In the genomic region with DNA sequence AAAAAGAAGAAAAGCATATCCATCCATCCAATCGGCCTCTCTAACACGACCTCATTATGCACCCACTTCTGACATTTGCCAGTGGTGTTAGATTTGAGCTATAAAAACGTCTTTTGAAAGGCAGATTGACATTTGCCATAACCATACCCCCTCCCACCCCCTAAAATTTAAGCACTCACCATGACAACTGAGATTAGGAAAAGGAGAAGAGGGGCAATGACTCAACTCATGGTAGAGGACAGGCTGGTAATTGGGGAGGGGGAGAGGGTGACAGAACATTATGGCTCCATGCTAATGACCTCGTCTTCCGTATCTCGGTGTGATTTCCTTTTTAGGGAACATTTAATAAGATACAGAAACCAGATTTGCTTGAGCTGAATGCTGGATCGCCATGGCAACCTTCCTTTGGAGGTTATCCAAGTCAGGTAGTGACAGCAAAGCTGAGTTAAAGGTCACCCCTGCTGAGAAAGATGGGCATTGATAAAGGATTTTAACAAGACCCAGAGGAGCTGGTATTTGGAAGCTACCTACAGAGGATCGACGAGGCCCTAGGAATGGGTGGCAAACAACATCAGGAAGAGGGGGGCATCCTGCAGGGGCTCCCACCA, we compare ENCODE assay signal across 25 cellular contexts.
DNase-seq lines count a peak whose midpoint lies in the region; ATAC-seq, FAIRE-seq and TF ChIP-seq lines count a peak whose summit lies in the region.
"Had no signal": no experiment of that assay in that cellular context is flagged by ENCODE, and none has a peak within 500 bp of the region (broad histone marks: within the 10 kb centered on the region; RNA-seq: fewer than 3 reads in every experiment).

No MANE protein-coding gene starts in this region.

- TF ChIP-seq CTCF in BE2C (IDR thresholded peaks at IDR 0.05; ENCODE audit: low read depth, low read length) (no peak), VCaP (conservative IDR thresholded peaks at IDR 0.05) (no peak), neural cell (IDR thresholded peaks at IDR 0.05; ENCODE audit: poor library complexity, severe bottlenecking) (peak; percentile 21), HepG2 (CRISPR knock-in tag; IDR thresholded peaks at IDR 0.05) (no peak)

- no peaks in the 10 kb centered on the region for H3K79me2 ChIP-seq in neural cell (replicated peaks; ENCODE audit: insufficient read depth, low read length)
- no peaks in the 10 kb centered on the region for H3K79me2 ChIP-seq in HepG2 (ENCODE audit: insufficient read depth, low read length)

- TF ChIP-seq RAD21 in neural cell (conservative IDR thresholded peaks at IDR 0.05) (no peak), HepG2 (CRISPR knock-in tag; IDR thresholded peaks at IDR 0.05) (no peak)

- H3K27me3 ChIP-seq in BE2C (no peaks in the 10 kb centered on the region), HAP-1 (ENCODE audit: low read depth) (no peaks in the 10 kb centered on the region), neural cell (ENCODE audit: insufficient read depth, low read depth, low read length) (no peaks in the 10 kb centered on the region), HepG2 (ENCODE audit: control insufficient read depth in 1 of 2, insufficient read depth in 2 of 2, low read length in 2 of 2) (peaks cover 3 to 20% of the 10 kb centered on the region in 2 experiments; a peak in 3 of 5 replicates)

- H3K4me1 ChIP-seq in BE2C (peaks cover 6% of the 10 kb centered on the region; the same call in 1 of the 2 replicates), HAP-1 (peaks cover 11% of the 10 kb centered on the region), HepG2 (ENCODE audit: insufficient read depth, low read length) (no peaks in the 10 kb centered on the region)

- peak overlapping the region; percentile 24 for H3K4me3 ChIP-seq in BE2C (ENCODE audit: low read depth, low read length)
- no peak overlapping the region for H3K4me3 ChIP-seq in HAP-1
- peak overlapping the region; percentile 55 for H3K4me3 ChIP-seq in neural cell (ENCODE audit: low read length)
- H3K4me3 ChIP-seq in HepG2 (replicated peaks in 1 of 3; ENCODE audit: insufficient read depth in 1 of 3, low read depth in 2 of 3, low read length in 3 of 3): no peak overlapping the region
- H3K4me3 ChIP-seq: GM23248, SK-N-MC had no signal

- TF ChIP-seq EP300 in neural cell (conservative IDR thresholded peaks at IDR 0.05; ENCODE audit: poor library complexity, severe bottlenecking): peak; percentile 86
- no peak for TF ChIP-seq EP300 in HepG2 (IDR thresholded peaks at IDR 0.05; ENCODE audit: low read depth in 2 of 2, low read length in 2 of 2)
- TF ChIP-seq EP300 in HepG2 (CRISPR knock-in tag; IDR thresholded peaks at IDR 0.05; ENCODE audit: borderline replicate concordance): no peak

- CTCF ChIA-PET in HepG2 (lab: Yijun Ruan, JAX; ENCODE audit: low intra/inter-chr PET ratio, low total read pairs): no interaction called here

- TF ChIP-seq POLR2A in HepG2 (IDR thresholded peaks at IDR 0.05; ENCODE audit: insufficient read depth in 1 of 2, low read depth in 2 of 2, low read length in 2 of 2): no peak

- H3K36me3 ChIP-seq in BE2C (no peaks in the 10 kb centered on the region), HAP-1 (replicated peaks) (no peaks in the 10 kb centered on the region), neural cell (ENCODE audit: insufficient read depth, low read length) (no peaks in the 10 kb centered on the region), HepG2 (replicated peaks in 1 of 2; ENCODE audit: control insufficient read depth in 1 of 2, insufficient read depth in 2 of 2, low read length in 2 of 2) (no peaks in the 10 kb centered on the region)

- peak overlapping the region; percentile 54 for H3K4me2 ChIP-seq in neural cell (ENCODE audit: low read length)
- H3K4me2 ChIP-seq in HepG2 (ENCODE audit: low read depth, low read length): no peak overlapping the region
- H3K4me2 ChIP-seq: KMS-11 had no signal

- in situ Hi-C loops in HAP-1 (cut with MboI; ENCODE audit: low sequenced_read_pairs) (loop anchor here (25.0 kb wide), 1 partner anchor 212 kb away; no protein-coding TSS in a partner anchor), HepG2 (cut with HindIII; ENCODE audit: extremely low pct_ligation_motif_present, low pct_unique_long_range_greater_than_20kb) (no loop called here)

- WGBS in HepG2 (ENCODE audit: low lambda C conversion rate): 2% methylated on average over 9 of the region's 9 CpGs

- H3K9me2 ChIP-seq in neural cell (ENCODE audit: insufficient read depth, low read length): no peaks in the 10 kb centered on the region

- peaks cover 5% of the 10 kb centered on the region for H3F3A ChIP-seq in neural cell (ENCODE audit: insufficient read depth, low read length, poor library complexity, severe bottlenecking)

- ATAC-seq in HepG2 (no peak), HG02763 (IDR thresholded peaks at IDR 0.05; ENCODE audit: unreplicated experiment) (no peak), HG03025 (IDR thresholded peaks at IDR 0.05; ENCODE audit: low FRiP score, unreplicated experiment) (no peak)

- H4K20me1 ChIP-seq in neural cell (ENCODE audit: insufficient read depth) (no peaks in the 10 kb centered on the region), HepG2 (ENCODE audit: insufficient read depth, low read length) (no peaks in the 10 kb centered on the region)

- no TSS peak for BruUV-seq in HepG2 (replicated peaks; lab: Mats Ljungman, UMichigan)

- no peaks in the 10 kb centered on the region for H3K9me3 ChIP-seq in BE2C
- no peaks in the 10 kb centered on the region for H3K9me3 ChIP-seq in HAP-1
- H3K9me3 ChIP-seq in neural cell (ENCODE audit: low read length): no peaks in the 10 kb centered on the region
- H3K9me3 ChIP-seq in HepG2 (ENCODE audit: low read length): no peaks in the 10 kb centered on the region

- peak overlapping the region; percentile 49; the same call in 1 of the 2 replicates for H3K27ac ChIP-seq in VCaP
- peak overlapping the region; percentile 98 for H3K27ac ChIP-seq in neural cell (ENCODE audit: low read length)
- no peak overlapping the region for H3K27ac ChIP-seq in HepG2 (ENCODE audit: extremely low read length, insufficient read depth, low read length)
- H3K27ac ChIP-seq: GM23248, KMS-11, SK-N-MC had no signal

- peak overlapping the region; percentile 54 for H2AFZ ChIP-seq in neural cell (ENCODE audit: low read depth, low read length)
- H2AFZ ChIP-seq in HepG2 (ENCODE audit: low read length): no peak overlapping the region
- H2AFZ ChIP-seq: GM23248 had no signal

- POLR2A ChIA-PET in HepG2 (lab: Yijun Ruan, JAX): no interaction called here

- H3K9ac ChIP-seq in neural cell (ENCODE audit: low read length) (peak overlapping the region; percentile 76), HepG2 (ENCODE audit: insufficient read depth, low read depth, low read length) (no peak overlapping the region)
- H3K9ac ChIP-seq: GM23248, KMS-11 had no signal

- no peak for DNase-seq in BE2C
- peak; percentile 17 to 60 for DNase-seq in HAP-1 (ENCODE audit: low spot score in 2 of 2)
- DNase-seq in HepG2 (ENCODE audit: low spot score): no peak
- DNase-seq: C1 segment of cervical spinal cord; CD8-positive, alpha-beta memory T cell; DMS79; GM23248; HCEC 1CT; MV-4-11; NCI-H1436; NCI-H1930; NCI-H510A; NK-92 treated with Interleukin-12 subunit alpha and Interleukin-12 subunit beta, amount 100 ng/mL, for 24 hours; Right ventricle myocardium superior; T-helper 1 cell had no signal

- no peak for FAIRE-seq in HepG2 (lab: Jason Lieb, UNC)
- FAIRE-seq: D721Med, GM12892, GM18507, RCC 7860 had no signal

- intact Hi-C loops in HepG2 (cut with micrococcal nuclease; ENCODE audit: unreplicated experiment): no loop called here

TF ChIP-seq in HepG2, 621 proteins besides CTCF, POLR2A, EP300 and RAD21 (continues in another document):
- TF ChIP-seq, protein P1, sequence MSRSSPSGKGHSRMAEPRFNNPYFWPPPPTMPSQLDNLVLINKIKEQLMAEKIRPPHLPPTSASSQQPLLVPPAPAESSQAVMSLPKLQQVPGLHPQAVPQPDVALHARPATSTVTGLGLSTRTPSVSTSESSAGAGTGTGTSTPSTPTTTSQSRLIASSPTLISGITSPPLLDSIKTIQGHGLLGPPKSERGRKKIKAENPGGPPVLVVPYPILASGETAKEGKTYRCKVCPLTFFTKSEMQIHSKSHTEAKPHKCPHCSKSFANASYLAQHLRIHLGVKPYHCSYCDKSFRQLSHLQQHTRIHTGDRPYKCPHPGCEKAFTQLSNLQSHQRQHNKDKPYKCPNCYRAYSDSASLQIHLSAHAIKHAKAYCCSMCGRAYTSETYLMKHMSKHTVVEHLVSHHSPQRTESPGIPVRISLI (CRISPR knock-in tag; IDR thresholded peaks at IDR 0.05; ENCODE audit: borderline replicate concordance): no peak
- TF ChIP-seq SMYD3 (CRISPR knock-in tag; IDR thresholded peaks at IDR 0.05): no peak
- no peak for TF ChIP-seq TBP (CRISPR knock-in tag; IDR thresholded peaks at IDR 0.05)
- no peak for TF ChIP-seq PRMT3 (CRISPR knock-in tag; IDR thresholded peaks at IDR 0.05; ENCODE audit: borderline replicate concordance, low read depth)
- no peak for TF ChIP-seq MTA1 (CRISPR knock-in tag; IDR thresholded peaks at IDR 0.05; ENCODE audit: borderline replicate concordance)
- TF ChIP-seq, protein P2, sequence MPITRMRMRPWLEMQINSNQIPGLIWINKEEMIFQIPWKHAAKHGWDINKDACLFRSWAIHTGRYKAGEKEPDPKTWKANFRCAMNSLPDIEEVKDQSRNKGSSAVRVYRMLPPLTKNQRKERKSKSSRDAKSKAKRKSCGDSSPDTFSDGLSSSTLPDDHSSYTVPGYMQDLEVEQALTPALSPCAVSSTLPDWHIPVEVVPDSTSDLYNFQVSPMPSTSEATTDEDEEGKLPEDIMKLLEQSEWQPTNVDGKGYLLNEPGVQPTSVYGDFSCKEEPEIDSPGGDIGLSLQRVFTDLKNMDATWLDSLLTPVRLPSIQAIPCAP (CRISPR knock-in tag; IDR thresholded peaks at IDR 0.05; ENCODE audit: low read depth): no peak
- TF ChIP-seq, protein P3, sequence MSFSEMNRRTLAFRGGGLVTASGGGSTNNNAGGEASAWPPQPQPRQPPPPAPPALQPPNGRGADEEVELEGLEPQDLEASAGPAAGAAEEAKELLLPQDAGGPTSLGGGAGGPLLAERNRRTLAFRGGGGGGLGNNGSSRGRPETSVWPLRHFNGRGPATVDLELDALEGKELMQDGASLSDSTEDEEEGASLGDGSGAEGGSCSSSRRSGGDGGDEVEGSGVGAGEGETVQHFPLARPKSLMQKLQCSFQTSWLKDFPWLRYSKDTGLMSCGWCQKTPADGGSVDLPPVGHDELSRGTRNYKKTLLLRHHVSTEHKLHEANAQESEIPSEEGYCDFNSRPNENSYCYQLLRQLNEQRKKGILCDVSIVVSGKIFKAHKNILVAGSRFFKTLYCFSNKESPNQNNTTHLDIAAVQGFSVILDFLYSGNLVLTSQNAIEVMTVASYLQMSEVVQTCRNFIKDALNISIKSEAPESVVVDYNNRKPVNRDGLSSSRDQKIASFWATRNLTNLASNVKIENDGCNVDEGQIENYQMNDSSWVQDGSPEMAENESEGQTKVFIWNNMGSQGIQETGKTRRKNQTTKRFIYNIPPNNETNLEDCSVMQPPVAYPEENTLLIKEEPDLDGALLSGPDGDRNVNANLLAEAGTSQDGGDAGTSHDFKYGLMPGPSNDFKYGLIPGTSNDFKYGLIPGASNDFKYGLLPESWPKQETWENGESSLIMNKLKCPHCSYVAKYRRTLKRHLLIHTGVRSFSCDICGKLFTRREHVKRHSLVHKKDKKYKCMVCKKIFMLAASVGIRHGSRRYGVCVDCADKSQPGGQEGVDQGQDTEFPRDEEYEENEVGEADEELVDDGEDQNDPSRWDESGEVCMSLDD (CRISPR knock-in tag; IDR thresholded peaks at IDR 0.05; ENCODE audit: borderline replicate concordance): no peak
- no peak for TF ChIP-seq SALL2 (CRISPR knock-in tag; IDR thresholded peaks at IDR 0.05)

Comparison
In these comparisons a context has a peak if more than half of its experiments do, and no peak if none do; other contexts are left out.
1. DNase-seq: peak in HAP-1 (2 of 2); none in BE2C (single experiment) and HepG2 (single experiment).
2. H3K4me3 ChIP-seq: peak in BE2C (single experiment) and neural cell (single experiment); none in HAP-1 (single experiment) and HepG2 (0 of 3).